In the genomic region with DNA sequence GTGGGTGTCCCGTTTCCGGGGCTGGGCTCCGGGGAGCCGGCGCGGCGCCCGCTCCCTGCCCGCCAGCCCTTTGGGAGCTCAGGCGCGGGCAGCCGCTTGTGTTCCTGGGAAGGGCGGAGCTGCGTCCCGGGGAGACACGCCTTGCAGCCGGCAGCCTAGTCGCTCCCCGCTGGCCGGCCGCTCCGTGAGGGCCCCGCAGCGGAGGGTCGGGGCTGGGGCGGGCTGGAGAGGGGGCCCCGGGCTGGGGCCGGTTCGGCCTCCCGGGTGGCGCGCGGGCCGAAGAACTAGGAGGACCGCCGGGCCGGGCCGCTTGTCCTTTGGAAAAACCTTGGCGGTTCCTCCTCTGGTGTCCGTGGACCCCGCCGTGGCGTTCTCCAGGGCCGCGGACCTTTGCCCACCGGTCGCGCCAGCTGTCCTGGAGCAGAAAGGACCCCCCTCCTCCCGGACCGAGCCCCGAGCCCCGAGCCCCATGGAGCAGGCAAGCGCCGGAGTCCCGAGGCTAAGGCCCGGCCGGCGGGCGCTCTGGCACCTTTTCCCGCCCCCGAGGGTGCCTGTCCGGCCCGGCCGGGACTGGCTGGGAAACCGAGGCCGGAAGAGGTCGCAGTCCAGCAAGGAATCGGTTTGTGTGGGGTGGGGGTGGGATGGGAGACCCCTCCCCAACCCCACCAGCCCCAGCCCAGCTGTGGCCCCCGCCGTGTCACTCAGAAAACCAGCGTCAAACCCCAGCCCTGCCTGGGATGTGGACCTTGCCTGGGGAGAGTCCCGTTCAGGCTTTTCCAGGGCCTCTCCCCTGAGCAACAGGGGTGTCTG, we compare ENCODE assay signal across 8 cellular contexts. TPM values are rescaled to one million over a fixed set of nuclear protein-coding genes. Genes with fewer than 3 reads are reported as not detected.
A peak's percentile ranks its signal among the peaks of the same experiment; 100 is the strongest.
DNase-seq lines count a peak whose midpoint lies in the region; ATAC-seq and TF ChIP-seq lines count a peak whose summit lies in the region.

No MANE protein-coding gene starts in this region.

- H3K4me3 ChIP-seq in BLaER1 (peak overlapping the region; percentile 69), dorsolateral prefrontal cortex (peak overlapping the region in 57 of 59 donors; percentile 14 to 83 (median 61)), lung (peak overlapping the region; percentile 38), tibial artery (peak overlapping the region; percentile 36 to 50)

- H3K27ac ChIP-seq in BLaER1 (no peak overlapping the region), dorsolateral prefrontal cortex (peak overlapping the region in 24 of 59 donors; percentile 2 to 79 (median 46)), lung (ENCODE audit: low read depth in 1 of 2, low read length in 1 of 2) (peak overlapping the region in 1 of 2 donors; percentile 47), tibial artery (no peak overlapping the region)

- H3K4me1 ChIP-seq in BLaER1, result peaks cover 20% of the 10 kb centered on the region
- H3K4me1 ChIP-seq in lung (ENCODE audit: control insufficient read depth in 2 of 2, insufficient read depth in 2 of 2, low read length in 2 of 2), result peaks cover 0 to 3% of the 10 kb centered on the region in 2 donors
- H3K4me1 ChIP-seq in tibial artery, result peaks cover 0 to 22% (median 9%) of the 10 kb centered on the region in 4 donors

- H3K36me3 ChIP-seq in BLaER1, result no peaks in the 10 kb centered on the region
- no peaks in the 10 kb centered on the region for H3K36me3 ChIP-seq in lung (ENCODE audit: control insufficient read depth in 2 of 2, insufficient read depth in 2 of 2, low read length in 2 of 2)
- no peaks in the 10 kb centered on the region for H3K36me3 ChIP-seq in tibial artery

- TF ChIP-seq CTCF in dorsolateral prefrontal cortex (IDR thresholded peaks at IDR 0.05 in 54 of 56, conservative IDR thresholded peaks at IDR 0.05 in 2 of 56; ENCODE audit: low read depth in 1 of 56, partially characterized antibody in 56 of 56) (no peak), lung (IDR thresholded peaks at IDR 0.05; ENCODE audit: control extremely low read depth, extremely low read depth) (no peak), tibial artery (IDR thresholded peaks at IDR 0.05) (no peak)

- H3K4me2 ChIP-seq in BLaER1, result peak overlapping the region; percentile 93

- DNase-seq in GM19240 (ENCODE audit: insufficient read length, low spot score) (peak; percentile 89), NOMO-1 (lab: John Stamatoyannopoulos, UW; ENCODE audit: unreplicated experiment in 2 of 2) (peak; percentile 76 to 79), dorsolateral prefrontal cortex (peak in 4 of 10 donors; percentile 13 to 82 (median 46)), lung (ENCODE audit: low spot score) (no peak), tibial artery (peak; percentile 61 to 75), A172 (ENCODE audit: low spot score) (no peak)

- H3K9ac ChIP-seq in BLaER1, result peak overlapping the region; percentile 71

- intact Hi-C loops in dorsolateral prefrontal cortex (cut with DNase I), result no loop called here
- intact Hi-C loops in tibial artery (cut with DNase I; ENCODE audit: low total_unique reads), result no loop called here

- H3K9me3 ChIP-seq in BLaER1 (no peaks in the 10 kb centered on the region), lung (ENCODE audit: control insufficient read depth in 2 of 2, insufficient read depth in 1 of 2, low read length in 1 of 2) (no peaks in the 10 kb centered on the region), tibial artery (no peaks in the 10 kb centered on the region)

- peaks cover 21% of the 10 kb centered on the region for H3K27me3 ChIP-seq in BLaER1
- peaks cover 0 to 73% (median 3%) of the 10 kb centered on the region in 45 donors for H3K27me3 ChIP-seq in dorsolateral prefrontal cortex
- no peaks in the 10 kb centered on the region for H3K27me3 ChIP-seq in lung (ENCODE audit: control insufficient read depth, insufficient read depth)
- H3K27me3 ChIP-seq in tibial artery, result peaks cover 0 to 50% of the 10 kb centered on the region in 2 donors

- H4K20me1 ChIP-seq in BLaER1, result no peaks in the 10 kb centered on the region

- WGBS in lung, 2 donors, result 2 to 3% methylated on average over 72 of the region's 72 CpGs

- ATAC-seq in lung (ENCODE audit: insufficient read depth, low FRiP score) (peak; percentile 63), GM18868 (IDR thresholded peaks at IDR 0.05; ENCODE audit: unreplicated experiment) (no peak)

RNA-seq across cellular contexts. Expression of gene TBC1D3B, which starts 6.8 kb away (rescaled TPM):
- total RNA-seq in dorsolateral prefrontal cortex, result 10 to 100 TPM in 111 of 120 experiments, 1 to 10 TPM in 9; 8.2 to 32.2 (median 16.9) TPM
- total RNA-seq in lung, result 1 to 10 TPM; 2.2 to 7.5 TPM
- 1 to 10 TPM; 1.6 to 3.8 TPM for polyA plus RNA-seq in lung
- 1.9 and 3.7 TPM in 2 replicates for total RNA-seq in A172 (2014; rRNA removed; shearing (Covaris generic))

RNA-seq across cellular contexts. Expression of gene CCL3L1, which starts 13.4 kb away (rescaled TPM):
- total RNA-seq in dorsolateral prefrontal cortex (1 to 10 TPM in 30 of 120 experiments, under 1 TPM in 3, not detected in 87; 0.62 to 7.6 (median 1.9) TPM), lung (10 to 100 TPM in 1 of 2 donors, 1 to 10 TPM in 1; 3.5 to 24.7 TPM)
- 10 to 100 TPM in 1 of 2 donors, under 1 TPM in 1; 0.98 to 62.1 TPM for polyA plus RNA-seq in lung
- total RNA-seq in A172 (2014; rRNA removed; shearing (Covaris generic)), result not detected in 2 replicates

RNA-seq across cellular contexts. Expression of gene CCL4L2, which starts 27.7 kb away (rescaled TPM):
- 1 to 10 TPM in 72 of 120 experiments, under 1 TPM in 24, not detected in 24; 0.40 to 7.9 (median 1.4) TPM for total RNA-seq in dorsolateral prefrontal cortex
- total RNA-seq in lung, result 10 to 100 TPM; 10.7 to 52.2 TPM
- 100 to 1,000 TPM in 1 of 2 donors, 1 to 10 TPM in 1; 4.5 to 125 TPM for polyA plus RNA-seq in lung
- not detected in 2 replicates for total RNA-seq in A172 (2014; rRNA removed; shearing (Covaris generic))

Comparison
In these comparisons a context has a peak if more than half of its experiments do, and no peak if none do; other contexts are left out.
1. DNase-seq: peak in GM19240 (single experiment), NOMO-1 (2 of 2) and tibial artery (2 of 2); none in lung (single experiment) and A172 (single experiment).
2. Peak in every context shown above with its lines, with median percentiles within 50 percentile points of each other: H3K4me3 ChIP-seq.